Comparison of ENCODE assay signal across 14 cellular contexts in the genomic region with DNA sequence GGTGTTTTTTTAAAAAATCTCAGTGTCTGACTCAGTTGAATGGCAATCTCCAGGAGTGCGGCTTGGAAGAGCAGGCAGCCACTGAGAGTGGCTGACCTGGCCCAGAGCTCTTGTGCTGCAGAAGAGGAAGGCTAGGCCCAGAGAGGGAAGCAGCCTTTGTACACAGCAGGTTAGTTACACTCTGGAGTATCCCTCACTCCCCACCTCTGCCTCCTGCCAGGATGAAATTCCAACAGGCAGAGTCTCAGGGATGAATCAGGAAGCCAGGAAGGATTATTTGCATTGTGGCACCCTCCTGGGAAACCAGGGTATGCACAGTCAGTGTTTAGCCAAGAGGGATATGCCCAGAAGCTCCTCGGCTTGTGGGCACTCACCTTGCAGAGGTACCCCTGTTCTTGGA.
"Had no signal": no experiment of that assay in that cellular context is flagged by ENCODE, and none has a peak within 500 bp of the region (broad histone marks: within the 10 kb centered on the region; RNA-seq: fewer than 3 reads in every experiment).

No MANE protein-coding gene starts in this region.

- H3K27ac ChIP-seq: epithelial cell of prostate, gastrocnemius medialis, hepatocyte, sigmoid colon had no signal

- H3K36me3 ChIP-seq: gastrocnemius medialis, sigmoid colon had no signal

- H3K4me3 Mint-ChIP-seq: activated CD4-positive, alpha-beta memory T cell treated with anti-CD3 and anti-CD28 coated beads for 36 hours; activated naive CD8-positive, alpha-beta T cell treated with anti-CD3 and anti-CD28 coated beads, Interleukin-2, amount 50 U/mL, for 24 hours; natural killer cell treated with Interleukin-12 subunit alpha and Interleukin-12 subunit beta and Interleukin-15 and Interleukin-18, amount 100 ng/mL, for 72 hours; stimulated activated naive B cell treated with anti-CD40 and anti-IgM and Interleukin-4, amounts not matched to agents 10 μg/mL and 1 μg/mL and 100 μg/mL, for 72 hours; type B pancreatic cell had no signal

- H2AFZ ChIP-seq: hepatocyte had no signal

- H3K27me3 Mint-ChIP-seq: activated CD4-positive, alpha-beta memory T cell treated with anti-CD3 and anti-CD28 coated beads for 36 hours had no signal

- H3K9me3 ChIP-seq: gastrocnemius medialis, sigmoid colon had no signal

- FAIRE-seq: colon had no signal

- H3K27ac Mint-ChIP-seq: activated CD4-positive, alpha-beta memory T cell treated with anti-CD3 and anti-CD28 coated beads for 36 hours; activated naive CD8-positive, alpha-beta T cell treated with anti-CD3 and anti-CD28 coated beads, Interleukin-2, amount 50 U/mL, for 24 hours; natural killer cell treated with Interleukin-12 subunit alpha and Interleukin-12 subunit beta and Interleukin-15 and Interleukin-18, amount 100 ng/mL, for 72 hours; stimulated activated naive B cell treated with anti-CD40 and anti-IgM and Interleukin-4, amounts not matched to agents 10 μg/mL and 1 μg/mL and 100 μg/mL, for 72 hours; type B pancreatic cell had no signal

- H3K4me1 ChIP-seq: gastrocnemius medialis, sigmoid colon had no signal

- H3K4me3 ChIP-seq: gastrocnemius medialis, hepatocyte, sigmoid colon had no signal

- H3K27me3 ChIP-seq: gastrocnemius medialis, hepatocyte, sigmoid colon had no signal

- H3K4me1 Mint-ChIP-seq: activated naive CD8-positive, alpha-beta T cell treated with anti-CD3 and anti-CD28 coated beads, Interleukin-2, amount 50 U/mL, for 24 hours; stimulated activated naive B cell treated with anti-CD40 and anti-IgM and Interleukin-4, amounts not matched to agents 10 μg/mL and 1 μg/mL and 100 μg/mL, for 72 hours had no signal

- H3K36me3 Mint-ChIP-seq: activated CD4-positive, alpha-beta memory T cell treated with anti-CD3 and anti-CD28 coated beads for 36 hours; natural killer cell treated with Interleukin-12 subunit alpha and Interleukin-12 subunit beta and Interleukin-15 and Interleukin-18, amount 100 ng/mL, for 72 hours; stimulated activated naive B cell treated with anti-CD40 and anti-IgM and Interleukin-4, amounts not matched to agents 10 μg/mL and 1 μg/mL and 100 μg/mL, for 72 hours; type B pancreatic cell had no signal

- H3K79me2 ChIP-seq: hepatocyte had no signal

- H3K9me3 Mint-ChIP-seq: activated CD4-positive, alpha-beta memory T cell treated with anti-CD3 and anti-CD28 coated beads for 36 hours; activated naive CD8-positive, alpha-beta T cell treated with anti-CD3 and anti-CD28 coated beads, Interleukin-2, amount 50 U/mL, for 24 hours had no signal

- ATAC-seq: activated naive CD8-positive, alpha-beta T cell treated with anti-CD3 and anti-CD28 coated beads, Interleukin-2, amount 50 U/mL, for 24 hours; gastrocnemius medialis; left lobe of liver; natural killer cell treated with Interleukin-12 subunit alpha and Interleukin-12 subunit beta and Interleukin-15 and Interleukin-18, amount 100 ng/mL, for 72 hours; stimulated activated naive B cell treated with anti-CD40 and anti-IgM and Interleukin-4, amounts not matched to agents 10 μg/mL and 1 μg/mL and 100 μg/mL, for 72 hours had no signal

- H3K4me2 ChIP-seq: hepatocyte had no signal

- DNase-seq: activated CD4-positive, alpha-beta memory T cell treated with anti-CD3 and anti-CD28 coated beads for 36 hours; activated naive CD4-positive, alpha-beta T cell; activated naive CD8-positive, alpha-beta T cell treated with anti-CD3 and anti-CD28 coated beads, Interleukin-2, amount 50 U/mL, for 24 hours; gastrocnemius medialis; sigmoid colon; stimulated activated CD4-positive, alpha-beta T cell treated with anti-CD3 and anti-CD28 coated beads, Interleukin-2, amount 100 ng/mL, for 24 hours; stimulated activated naive B cell treated with anti-CD40 and anti-IgM and Interleukin-4, amounts not matched to agents 10 μg/mL and 1 μg/mL and 100 μg/mL, for 72 hours; T-helper 9 cell had no signal
